ENCODE assay signal across 9 cellular contexts in the genomic region with DNA sequence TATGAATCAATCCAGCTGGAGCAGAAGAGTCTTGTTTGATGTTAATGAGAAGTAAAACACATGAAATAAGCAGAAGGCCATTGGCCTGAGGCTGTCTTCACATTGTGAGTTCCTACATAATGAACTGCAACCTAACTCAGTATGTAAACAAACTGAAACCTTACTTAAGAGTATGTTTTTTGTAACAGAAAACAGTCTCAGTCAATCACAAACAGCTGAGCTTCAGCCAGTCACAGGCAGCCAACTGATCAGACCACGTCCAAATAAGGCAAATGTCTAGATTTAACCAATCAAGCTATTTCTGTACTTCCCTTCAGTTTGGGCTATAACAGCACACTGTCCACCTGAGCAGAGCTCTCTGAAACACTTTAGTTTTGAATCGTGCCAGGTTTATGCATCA.
DNase-seq lines count a peak whose midpoint lies in the region; ATAC-seq, FAIRE-seq and TF ChIP-seq lines count a peak whose summit lies in the region.
"Had no signal": no experiment of that assay in that cellular context is flagged by ENCODE, and none has a peak within 500 bp of the region (broad histone marks: within the 10 kb centered on the region; RNA-seq: fewer than 3 reads in every experiment).

No MANE protein-coding gene starts in this region.

- DNase-seq in M059J (ENCODE audit: low read depth) (peak; percentile 18), germinal center (ENCODE audit: low spot score) (no peak), H54 (ENCODE audit: insufficient read length, low spot score) (no peak), glomerular visceral epithelial cell (ENCODE audit: extremely low spot score) (no peak)
- DNase-seq in stimulated activated CD4-positive, alpha-beta T cell treated with anti-CD3 and anti-CD28 coated beads, Interleukin-1b, Interleukin-23, amount 100 ng/mL, for 48 hours: no peak
- DNase-seq: KG1 had no signal

- no peak for FAIRE-seq in H54 (lab: Jason Lieb, UNC)

- no peaks in the 10 kb centered on the region for H4K20me1 ChIP-seq in BLaER1 treated with 17β-estradiol and CSF1 and Interleukin-3, amounts not matched to agents 10 nM and 100 nM

- H3K27me3 ChIP-seq in BLaER1 treated with 17β-estradiol and CSF1 and Interleukin-3, amounts not matched to agents 10 nM and 100 nM: no peaks in the 10 kb centered on the region

- H3K36me3 ChIP-seq in BLaER1 treated with 17β-estradiol and CSF1 and Interleukin-3, amounts not matched to agents 10 nM and 100 nM: no peaks in the 10 kb centered on the region

- no peaks in the 10 kb centered on the region for H3K9me3 ChIP-seq in BLaER1 treated with 17β-estradiol and CSF1 and Interleukin-3, amounts not matched to agents 10 nM and 100 nM (replicated peaks in 1 of 11)

- ATAC-seq in GM19395 (IDR thresholded peaks at IDR 0.05; ENCODE audit: unreplicated experiment): peak; percentile 94
- ATAC-seq in HG02885 (IDR thresholded peaks at IDR 0.05; ENCODE audit: poor library complexity, unreplicated experiment): peak; percentile 93

- no peak overlapping the region for H3K27ac ChIP-seq in BLaER1 treated with 17β-estradiol and CSF1 and Interleukin-3, amounts not matched to agents 10 nM and 100 nM

- no peak overlapping the region for H3K9ac ChIP-seq in BLaER1 treated with 17β-estradiol and CSF1 and Interleukin-3, amounts not matched to agents 10 nM and 100 nM

- no peak overlapping the region for H3K4me3 ChIP-seq in BLaER1 treated with 17β-estradiol and CSF1 and Interleukin-3, amounts not matched to agents 10 nM and 100 nM

- peaks cover 0 to 11% (median 6%) of the 10 kb centered on the region in 10 experiments; a peak in 9 of 20 replicates for H3K4me1 ChIP-seq in BLaER1 treated with 17β-estradiol and CSF1 and Interleukin-3, amounts not matched to agents 10 nM and 100 nM

- peak overlapping the region in 6 of 11 experiments; percentile 1 to 30 (median 28); a peak in 6 of 22 replicates for H3K4me2 ChIP-seq in BLaER1 treated with 17β-estradiol and CSF1 and Interleukin-3, amounts not matched to agents 10 nM and 100 nM

- TF ChIP-seq POLR2A in H54 (IDR thresholded peaks at IDR 0.05; ENCODE audit: low read depth, low read length): no peak
